Comparison of ENCODE assay signal across 1 cellular context in genomic region chr6:70413114-70413828, GRCh38.
A peak's percentile ranks its signal among the peaks of the same experiment; 100 is the strongest.
TF ChIP-seq lines count a peak whose summit lies in the region.

Gene FAM135A (plus strand): TSS chr6:70413508. CDS start chr6:70428343, 14,835 bp downstream.

TF ChIP-seq in HepG2, 621 proteins besides CTCF, POLR2A, EP300 and RAD21 (continued from another document and continues in another):
- peak; percentile 49; the same call in 1 of the 2 replicates for TF ChIP-seq ARID5B (CRISPR knock-in tag; IDR thresholded peaks at IDR 0.05)
- TF ChIP-seq ZNF790 (CRISPR knock-in tag; IDR thresholded peaks at IDR 0.05; ENCODE audit: borderline replicate concordance), result no peak
- TF ChIP-seq ZBTB25 (CRISPR knock-in tag; IDR thresholded peaks at IDR 0.05), result no peak; the same call in 1 of the 2 replicates
- TF ChIP-seq ZNF629 (CRISPR knock-in tag; conservative IDR thresholded peaks at IDR 0.05), result peak; percentile 79
- TF ChIP-seq ZNF788 (CRISPR knock-in tag; IDR thresholded peaks at IDR 0.05; ENCODE audit: borderline replicate concordance), result peak; percentile 65; the same call in 1 of the 2 replicates
- TF ChIP-seq TOPORS (CRISPR knock-in tag; IDR thresholded peaks at IDR 0.05), result no peak
- no peak for TF ChIP-seq CCAR2 (optimal IDR thresholded peaks at IDR 0.05; ENCODE audit: low read depth, low read length)
- TF ChIP-seq LRRFIP1 (CRISPR knock-in tag; conservative IDR thresholded peaks at IDR 0.05), result no peak
- 0 out of 2 replicates have a peak, but pooled peaks have one; percentile 32 for TF ChIP-seq RXRB (CRISPR knock-in tag; IDR thresholded peaks at IDR 0.05; ENCODE audit: borderline replicate concordance)
- peak; percentile 95 for TF ChIP-seq DR1 (CRISPR knock-in tag; IDR thresholded peaks at IDR 0.05)
- TF ChIP-seq SOX5 (CRISPR knock-in tag; IDR thresholded peaks at IDR 0.05; ENCODE audit: borderline replicate concordance), result no peak
- TF ChIP-seq SRF (IDR thresholded peaks at IDR 0.05; ENCODE audit: low read depth, low read length), result peak; percentile 53; the same call in 1 of the 2 replicates
- peak; percentile 27; the same call in 1 of the 2 replicates for TF ChIP-seq ZNF263 (CRISPR knock-in tag; IDR thresholded peaks at IDR 0.05)
- no peak for TF ChIP-seq ESRRA (CRISPR knock-in tag; IDR thresholded peaks at IDR 0.05; ENCODE audit: low read depth)
- no peak for TF ChIP-seq IRF9 (CRISPR knock-in tag; IDR thresholded peaks at IDR 0.05; ENCODE audit: borderline replicate concordance)
- TF ChIP-seq ADNP (CRISPR knock-in tag; IDR thresholded peaks at IDR 0.05), result no peak
- TF ChIP-seq KDM6A (CRISPR knock-in tag; IDR thresholded peaks at IDR 0.05; ENCODE audit: low read depth), result peak; percentile 16; the same call in 1 of the 2 replicates
- TF ChIP-seq CBX2 (IDR thresholded peaks at IDR 0.05; ENCODE audit: low read depth, low read length), result no peak
- no peak for TF ChIP-seq CBX2 (CRISPR knock-in tag; IDR thresholded peaks at IDR 0.05; ENCODE audit: low read depth)
- TF ChIP-seq KDM5A (IDR thresholded peaks at IDR 0.05; ENCODE audit: borderline replicate concordance, low read length), result peak; percentile 95
- 0 out of 2 replicates have a peak, but pooled peaks have one; percentile 19 for TF ChIP-seq MIER3 (CRISPR knock-in tag; IDR thresholded peaks at IDR 0.05; ENCODE audit: borderline replicate concordance)
- peak in 1 of 2 experiments; percentile 37; a peak in 1 of 4 replicates for TF ChIP-seq REST (IDR thresholded peaks at IDR 0.05; ENCODE audit: borderline replicate concordance in 1 of 2, low read depth in 1 of 2, low read length in 2 of 2)
- TF ChIP-seq NONO (IDR thresholded peaks at IDR 0.05), result no peak
- peak; percentile 47 for TF ChIP-seq NONO (CRISPR knock-in tag; conservative IDR thresholded peaks at IDR 0.05)
- TF ChIP-seq ZFYVE20 (CRISPR knock-in tag; IDR thresholded peaks at IDR 0.05; ENCODE audit: borderline replicate concordance, low read depth), result no peak
- peak; percentile 71 for TF ChIP-seq GABPB1 (CRISPR knock-in tag; IDR thresholded peaks at IDR 0.05)
- no peak for TF ChIP-seq FOXA1 (IDR thresholded peaks at IDR 0.05)
- TF ChIP-seq FOXA1 (CRISPR knock-in tag; IDR thresholded peaks at IDR 0.05), result peak; percentile 21; the same call in 1 of the 2 replicates
- peak; percentile 44; the same call in 1 of the 2 replicates for TF ChIP-seq SALL2 (CRISPR knock-in tag; IDR thresholded peaks at IDR 0.05)
- peak; percentile 68 for TF ChIP-seq ZNF331 (CRISPR knock-in tag; IDR thresholded peaks at IDR 0.05)
- 0 out of 2 replicates have a peak, but pooled peaks have one; percentile 18 for TF ChIP-seq PATZ1 (CRISPR knock-in tag; IDR thresholded peaks at IDR 0.05)
- TF ChIP-seq ZNF512B (CRISPR knock-in tag; IDR thresholded peaks at IDR 0.05; ENCODE audit: borderline replicate concordance), result no peak
- TF ChIP-seq SNAI1 (CRISPR knock-in tag; IDR thresholded peaks at IDR 0.05; ENCODE audit: borderline replicate concordance), result no peak
- no peak for TF ChIP-seq ZBTB21 (CRISPR knock-in tag; IDR thresholded peaks at IDR 0.05)
- TF ChIP-seq ZNF337 (CRISPR knock-in tag; IDR thresholded peaks at IDR 0.05; ENCODE audit: borderline replicate concordance, low read depth), result 0 out of 2 replicates have a peak, but pooled peaks have one; percentile 31
- peak; percentile 80 for TF ChIP-seq KLF6 (CRISPR knock-in tag; IDR thresholded peaks at IDR 0.05)
- TF ChIP-seq ZSCAN5A (CRISPR knock-in tag; IDR thresholded peaks at IDR 0.05; ENCODE audit: borderline replicate concordance), result peak; percentile 98; the same call in 1 of the 2 replicates
